Comparison of ENCODE assay signal across 7 cellular contexts in genomic region chr3:183252973-183253363, GRCh38. TPM values are rescaled to one million over a fixed set of nuclear protein-coding genes. Genes with fewer than 3 reads are reported as not detected.
DNase-seq lines count a peak whose midpoint lies in the region; ATAC-seq and TF ChIP-seq lines count a peak whose summit lies in the region.

B3GNT5 (plus strand) TSS chr3:183253253; CDS start chr3:183269799, 16,546 bp downstream.

- peaks cover 47% of the 10 kb centered on the region for H3K79me2 ChIP-seq in mammary epithelial cell (ENCODE audit: insufficient read depth, low read length)
- no peaks in the 10 kb centered on the region for H3K79me2 ChIP-seq in OCI-LY7 (ENCODE audit: insufficient read depth, low read depth, low read length)

- peaks cover 14% of the 10 kb centered on the region for H3K4me1 ChIP-seq in mammary epithelial cell (ENCODE audit: insufficient read depth, low read length)
- no peaks in the 10 kb centered on the region for H3K4me1 ChIP-seq in OCI-LY7 (ENCODE audit: insufficient read depth, low read length, poor library complexity, severe bottlenecking)

- H3K27ac ChIP-seq in mammary epithelial cell (ENCODE audit: insufficient read depth, low read depth, low read length) (peak within 1 kb of the TSS; percentile 99), layer of hippocampus (ENCODE audit: low read depth, low read length) (peak within 1 kb of the TSS; percentile 79), OCI-LY7 (ENCODE audit: low read depth, low read length, poor library complexity, severe bottlenecking) (no peak within 1 kb of the TSS)

- CTCF ChIA-PET in mammary epithelial cell (lab: Charles Lee; ENCODE audit: low non-redundant PET) (interaction anchor here (0.5 to 0.8 kb wide), 3 partner anchors 54 to 133 kb away, joined by 5 to 7 read pairs (median 6); no protein-coding TSS in a partner anchor), OCI-LY7 (lab: Charles Lee; ENCODE audit: unreplicated experiment) (no interaction called here)

- no peaks in the 10 kb centered on the region for H3K9me2 ChIP-seq in OCI-LY7 (ENCODE audit: insufficient read depth, low read length)

- POLR2A ChIA-PET in OCI-LY7 (lab: Charles Lee) = no interaction called here

- intact Hi-C loops in mammary epithelial cell (cut with micrococcal nuclease) = loop anchor here (1.0 to 5.0 kb wide), 3 partner anchors 69 to 131 kb away; no protein-coding TSS in a partner anchor
- intact Hi-C loops in OCI-LY7 (cut with micrococcal nuclease; ENCODE audit: unreplicated experiment) = no loop called here

- H3K9me3 ChIP-seq in mammary epithelial cell (replicated peaks; ENCODE audit: insufficient read depth, low read length) = no peaks in the 10 kb centered on the region
- H3K9me3 ChIP-seq in OCI-LY7 (ENCODE audit: low read length) = no peaks in the 10 kb centered on the region

- TF ChIP-seq CTCF in mammary epithelial cell (conservative IDR thresholded peaks at IDR 0.05 in 1 of 2, IDR thresholded peaks at IDR 0.05 in 1 of 2; ENCODE audit: extremely low read depth in 1 of 2, insufficient read depth in 1 of 2, low read depth in 1 of 2, low read length in 2 of 2) (no peak), OCI-LY7 (conservative IDR thresholded peaks at IDR 0.05; ENCODE audit: low read length) (no peak)

- 0% methylated on average over 5 of the region's 35 CpGs for WGBS in mammary epithelial cell (ENCODE audit: low coverage, missing lambda C conversion rate)

- BruUV-seq in mammary epithelial cell (replicated peaks; lab: Mats Ljungman, UMichigan) (no TSS peak), OCI-LY7 (replicated peaks; lab: Mats Ljungman, UMichigan) (no TSS peak)

- dilution Hi-C loops in mammary epithelial cell (cut with HindIII; ENCODE audit: low sequenced_read_pairs) = loop anchor here (5.0 kb wide), 1 partner anchor 44 kb away; no protein-coding TSS in a partner anchor

- peak within 1 kb of the TSS; percentile 100 for H3K9ac ChIP-seq in mammary epithelial cell (ENCODE audit: insufficient read depth, low read length)

- no peaks in the 10 kb centered on the region for H3K27me3 ChIP-seq in mammary epithelial cell (ENCODE audit: insufficient read depth, low read length)
- H3K27me3 ChIP-seq in layer of hippocampus (ENCODE audit: control insufficient read depth, insufficient read depth, low read length) = no peaks in the 10 kb centered on the region

- H3K36me3 ChIP-seq in mammary epithelial cell (ENCODE audit: insufficient read depth, low read length) (peaks cover 8% of the 10 kb centered on the region), OCI-LY7 (ENCODE audit: insufficient read depth, low read length) (no peaks in the 10 kb centered on the region)

- in situ Hi-C loops in mammary epithelial cell (cut with MboI; ENCODE audit: low sequenced_read_pairs in 2 of 2) = loop anchor here in 1 of 2 donors (10.0 kb wide), 1 partner anchor 132 kb away; no protein-coding TSS in a partner anchor

- H2AFZ ChIP-seq in mammary epithelial cell (ENCODE audit: low read depth, low read length) (peak within 1 kb of the TSS; percentile 68), OCI-LY7 (ENCODE audit: low read length) (no peak within 1 kb of the TSS)

- DNase-seq in HPDE6-E6E7 (ENCODE audit: extremely low spot score) = peak; percentile 56
- DNase-seq in SHP77 (lab: John Stamatoyannopoulos, UW) = peak; percentile 71 to 80
- peak; percentile 87 for DNase-seq in mammary epithelial cell
- peak; percentile 49 for DNase-seq in stimulated activated CD4-positive, alpha-beta T cell treated with anti-CD3 and anti-CD28 coated beads, Interleukin-2, amount 100 ng/mL, for 4 hours (ENCODE audit: low read depth)
- no peak for DNase-seq in OCI-LY7 (ENCODE audit: low spot score)

- H3K4me3 ChIP-seq in mammary epithelial cell (replicated peaks in 1 of 3; ENCODE audit: insufficient read depth in 1 of 3, low read depth in 2 of 3, low read length in 3 of 3) = peak within 1 kb of the TSS; percentile 72 to 98 (median 96)
- no peak within 1 kb of the TSS for H3K4me3 ChIP-seq in OCI-LY7 (ENCODE audit: low read depth, low read length, poor library complexity, severe bottlenecking)

- H3K4me2 ChIP-seq in mammary epithelial cell (ENCODE audit: insufficient read depth, low read depth, low read length) (peak within 1 kb of the TSS; percentile 82), OCI-LY7 (ENCODE audit: low read length) (no peak within 1 kb of the TSS)

- H4K20me1 ChIP-seq in mammary epithelial cell (ENCODE audit: insufficient read depth, low read length) (no peaks in the 10 kb centered on the region), OCI-LY7 (ENCODE audit: insufficient read depth, low read length) (no peaks in the 10 kb centered on the region)

- ATAC-seq in HG03108 (IDR thresholded peaks at IDR 0.05; ENCODE audit: unreplicated experiment) = no peak

RNA-seq across cellular contexts. Expression of gene B3GNT5, which starts in this region (rescaled TPM):
- total RNA-seq in mammary epithelial cell (10 to 100 TPM in 1 of 2 donors, 1 to 10 TPM in 1; 9.3 to 54.1 TPM), OCI-LY7 (2022) (0.11 TPM in 1 of 2 replicates, not detected in the other)
- 27.6 TPM for polyA plus RNA-seq in mammary epithelial cell
- 42.8 TPM for polyA minus RNA-seq in mammary epithelial cell
- not detected in 2 replicates for total RNA-seq in OCI-LY7 (2014; rRNA removed; shearing (Covaris generic))

Comparison
In these comparisons a context has a peak if more than half of its experiments do, and no peak if none do; other contexts are left out.
1. RNA of gene B3GNT5 (total RNA-seq): 9.3 to 54.1 TPM in mammary epithelial cell; 0.11 TPM in OCI-LY7; every median in the first group is over 4 times any median in the second.